Comparison of ENCODE assay signal across 10 cellular contexts in the genomic region with DNA sequence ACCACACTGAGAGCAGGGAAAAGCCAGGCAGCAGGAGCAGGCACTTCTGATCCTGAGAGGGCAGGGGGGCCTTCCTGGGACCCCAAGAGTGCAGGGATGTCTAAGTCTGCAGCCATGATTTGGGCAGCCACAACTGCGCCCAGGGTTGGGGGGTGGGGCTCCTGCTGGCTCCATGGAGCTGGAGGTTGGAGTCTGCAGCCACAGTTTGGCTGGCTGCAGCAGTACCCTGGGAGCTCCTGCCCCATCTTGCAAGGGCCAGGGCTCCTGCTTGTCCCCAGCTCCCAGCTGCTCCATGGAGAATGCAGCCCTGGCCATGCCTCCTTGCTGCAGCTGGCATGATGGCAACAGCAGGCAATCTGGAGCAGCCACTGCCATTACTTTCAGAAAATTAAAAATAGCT.
"Had no signal": no experiment of that assay in that cellular context is flagged by ENCODE, and none has a peak within 500 bp of the region (broad histone marks: within the 10 kb centered on the region; RNA-seq: fewer than 3 reads in every experiment).

No MANE protein-coding gene starts in this region.

- H3K9me3 ChIP-seq: HAP-1 had no signal

- FAIRE-seq: H1, H54 had no signal

- H3K36me3 ChIP-seq: HAP-1 had no signal

- H3K9ac ChIP-seq: GM23248 had no signal

- H3K27ac ChIP-seq: GM23248 had no signal

- H3K4me2 ChIP-seq: GM23338 had no signal

- H3K4me3 ChIP-seq: GM23248, GM23338, HAP-1 had no signal

- DNase-seq: GM23248, GOT3, H7, H9, HCEC 1CT, HFFc6 had no signal

- H2AFZ ChIP-seq: GM23248, GM23338 had no signal
